ENCODE assay signal across 13 cellular contexts in the genomic region with DNA sequence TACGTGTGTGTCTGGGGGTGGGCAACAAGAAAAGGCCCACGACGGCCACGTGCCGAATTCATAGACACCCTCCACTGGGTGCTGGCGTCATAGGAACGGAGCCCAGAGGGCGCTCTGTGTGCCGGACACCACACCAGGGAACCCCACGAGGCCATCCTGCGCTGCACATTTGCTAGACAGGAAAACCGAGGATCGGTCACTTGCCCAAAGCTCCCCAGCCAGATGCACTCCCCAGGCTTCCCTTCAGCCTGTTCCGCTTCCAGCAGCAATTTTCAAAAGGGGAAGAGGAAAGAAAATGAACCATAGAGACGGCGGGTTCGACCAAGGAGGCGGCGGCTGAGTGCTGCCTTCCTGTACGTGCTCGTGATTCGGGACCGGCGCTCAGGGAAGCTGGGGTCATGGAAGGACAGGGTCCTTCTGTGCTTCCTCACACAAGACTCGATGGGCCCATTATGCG.
DNase-seq lines count a peak whose midpoint lies in the region; ATAC-seq, FAIRE-seq and TF ChIP-seq lines count a peak whose summit lies in the region.
"Had no signal": no experiment of that assay in that cellular context is flagged by ENCODE, and none has a peak within 500 bp of the region (broad histone marks: within the 10 kb centered on the region; RNA-seq: fewer than 3 reads in every experiment).

No MANE protein-coding gene starts in this region.

- no peak for TF ChIP-seq CTCF in H1 (IDR thresholded peaks at IDR 0.05; ENCODE audit: control extremely low read depth in 1 of 3, insufficient read depth in 1 of 3, low read depth in 1 of 3, low read length in 3 of 3)

- no peaks in the 10 kb centered on the region for H3K23me2 ChIP-seq in H1 (ENCODE audit: low read depth, low read length)

- peak overlapping the region; percentile 71 for H3K27ac Mint-ChIP-seq in stimulated activated memory B cell treated with anti-CD40 and anti-IgM and Interleukin-4, amounts not matched to agents 10 μg/mL and 1 μg/mL and 100 μg/mL, for 72 hours
- H3K27ac Mint-ChIP-seq: activated naive CD8-positive, alpha-beta T cell treated with anti-CD3 and anti-CD28 coated beads, Interleukin-2, amount 10 ng/mL, durations not matched to agents 7 days and 5 days had no signal

- POLR2A ChIA-PET in H1 (lab: Charles Lee; ENCODE audit: partially characterized antibody): no interaction called here

- peaks cover 57% of the 10 kb centered on the region for H3K36me3 Mint-ChIP-seq in stimulated activated memory B cell treated with anti-CD40 and anti-IgM and Interleukin-4, amounts not matched to agents 10 μg/mL and 1 μg/mL and 100 μg/mL, for 72 hours
- H3K36me3 Mint-ChIP-seq: activated naive CD8-positive, alpha-beta T cell treated with anti-CD3 and anti-CD28 coated beads, Interleukin-2, amount 10 ng/mL, durations not matched to agents 7 days and 5 days had no signal

- H4K8ac ChIP-seq in H1 (ENCODE audit: extremely low read depth, insufficient read depth, low read length): 0 out of 2 replicates have a peak overlapping the region, but pooled peaks have one; percentile 17

- peaks cover 0 to 14% of the 10 kb centered on the region in 2 experiments; a peak in 1 of 4 replicates for H3K79me2 ChIP-seq in H1 (ENCODE audit: control insufficient read depth in 1 of 2, insufficient read depth in 2 of 2, low read length in 2 of 2)

- H3K4me3 ChIP-seq in H1 (ENCODE audit: extremely low read depth in 1 of 4, insufficient read depth in 2 of 4, low read depth in 3 of 4, low read length in 4 of 4): no peak overlapping the region
- no peak overlapping the region for H3K4me3 ChIP-seq in mucosa of rectum (ENCODE audit: low read length in 2 of 2)

- no peak overlapping the region for H3K23ac ChIP-seq in H1 (ENCODE audit: insufficient read length)

- 95% methylated on average over 26 of the region's 26 CpGs; no CpG with 5 or more reads in 1 of the 2 experiments for WGBS in H1 (ENCODE audit: extremely low coverage in 1 of 2, insufficient coverage in 1 of 2, insufficient read length in 1 of 2, insufficient replicate concordance in 2 of 2, low coverage in 1 of 2, low lambda C conversion rate in 2 of 2, missing lambda C conversion rate in 1 of 2), 2 experiments

- FAIRE-seq in H1 (lab: Jason Lieb, UNC): no peak

- CTCF ChIA-PET in H1 (lab: Charles Lee; ENCODE audit: partially characterized antibody): interaction anchor here (1.1 to 5.2 kb wide), 3 partner anchors 12 to 132 kb away, joined by 3 to 41 read pairs (median 18); no protein-coding TSS in a partner anchor

- no peak for TF ChIP-seq POLR2A in H1 (IDR thresholded peaks at IDR 0.05; ENCODE audit: control extremely low read depth in 1 of 2, low read depth in 2 of 2, low read length in 2 of 2)

- H2AK5ac ChIP-seq in H1 (ENCODE audit: low read depth, low read length): no peak overlapping the region

- H3K18ac ChIP-seq in H1 (ENCODE audit: extremely low read depth, low read length): no peak overlapping the region

- H3K4me1 ChIP-seq in H1 (replicated peaks in 1 of 4; ENCODE audit: control insufficient read depth in 3 of 4, insufficient read depth in 4 of 4, low read length in 3 of 4) (peaks cover 0 to 19% (median 6%) of the 10 kb centered on the region in 4 experiments; a peak in 4 of 7 replicates), mucosa of rectum (ENCODE audit: control insufficient read depth in 2 of 2, insufficient read depth in 2 of 2, low read length in 2 of 2) (peaks cover 0 to 2% of the 10 kb centered on the region in 2 donors)

- no peak for TF ChIP-seq RAD21 in H1 (IDR thresholded peaks at IDR 0.05 in 1 of 2, conservative IDR thresholded peaks at IDR 0.05 in 1 of 2; ENCODE audit: low read depth in 2 of 2, low read length in 2 of 2)

- peaks cover 6% of the 10 kb centered on the region for H3K9me3 Mint-ChIP-seq in stimulated activated memory B cell treated with anti-CD40 and anti-IgM and Interleukin-4, amounts not matched to agents 10 μg/mL and 1 μg/mL and 100 μg/mL, for 72 hours
- H3K9me3 Mint-ChIP-seq: activated naive CD8-positive, alpha-beta T cell treated with anti-CD3 and anti-CD28 coated beads, Interleukin-2, amount 10 ng/mL, durations not matched to agents 7 days and 5 days had no signal

- ATAC-seq in stimulated activated memory B cell treated with anti-CD40 and anti-IgM and Interleukin-4, amounts not matched to agents 10 μg/mL and 1 μg/mL and 100 μg/mL, for 72 hours: no peak
- ATAC-seq in GM18868 (IDR thresholded peaks at IDR 0.05; ENCODE audit: unreplicated experiment): no peak
- no peak for ATAC-seq in HG03039 (IDR thresholded peaks at IDR 0.05; ENCODE audit: unreplicated experiment)

- no peak overlapping the region for H2AFZ ChIP-seq in H1 (ENCODE audit: low read length)

- H3K4me3 Mint-ChIP-seq in stimulated activated memory B cell treated with anti-CD40 and anti-IgM and Interleukin-4, amounts not matched to agents 10 μg/mL and 1 μg/mL and 100 μg/mL, for 72 hours: no peak overlapping the region
- H3K4me3 Mint-ChIP-seq: activated naive CD8-positive, alpha-beta T cell treated with anti-CD3 and anti-CD28 coated beads, Interleukin-2, amount 10 ng/mL, durations not matched to agents 7 days and 5 days had no signal

- H2BK120ac ChIP-seq in H1 (replicated peaks; ENCODE audit: low read depth, low read length): no peak overlapping the region

- H3K79me1 ChIP-seq in H1 (ENCODE audit: low read depth, low read length): peaks cover 10% of the 10 kb centered on the region

- H3K4ac ChIP-seq in H1 (replicated peaks; ENCODE audit: insufficient read length, low read depth, low read length): no peak overlapping the region

- H2BK20ac ChIP-seq in H1 (ENCODE audit: low read length): no peak overlapping the region

- H3K4me2 ChIP-seq in H1 (ENCODE audit: insufficient read depth in 1 of 2, low read depth in 2 of 2, low read length in 2 of 2): no peak overlapping the region

- H3K27me3 Mint-ChIP-seq in stimulated activated memory B cell treated with anti-CD40 and anti-IgM and Interleukin-4, amounts not matched to agents 10 μg/mL and 1 μg/mL and 100 μg/mL, for 72 hours: no peaks in the 10 kb centered on the region

- H3K56ac ChIP-seq in H1 (replicated peaks; ENCODE audit: insufficient read length, low read depth, low read length): no peak overlapping the region

- no peak overlapping the region for H2BK12ac ChIP-seq in H1 (ENCODE audit: low read depth, low read length)

- H3K36me3 ChIP-seq in H1 (ENCODE audit: control insufficient read depth in 2 of 4, insufficient read depth in 4 of 4, low read length in 3 of 4) (peaks cover 0 to 2% (median 0%) of the 10 kb centered on the region in 4 experiments; a peak in 1 of 8 replicates), mucosa of rectum (ENCODE audit: control insufficient read depth in 2 of 2, insufficient read depth in 2 of 2, low read length in 2 of 2) (peaks cover 0 to 6% of the 10 kb centered on the region in 2 donors)

- peaks cover 11 to 17% of the 10 kb centered on the region in 2 experiments for H4K20me1 ChIP-seq in H1 (replicated peaks in 1 of 2; ENCODE audit: control insufficient read depth in 1 of 2, insufficient read depth in 2 of 2, low read length in 2 of 2)

- no peak overlapping the region for H3K27ac ChIP-seq in H1 (ENCODE audit: low read depth, low read length)
- peak overlapping the region; percentile 51 to 75 for H3K27ac ChIP-seq in mucosa of rectum (ENCODE audit: low read depth in 2 of 2, low read length in 2 of 2)

- H3K4me1 Mint-ChIP-seq in stimulated activated memory B cell treated with anti-CD40 and anti-IgM and Interleukin-4, amounts not matched to agents 10 μg/mL and 1 μg/mL and 100 μg/mL, for 72 hours: peaks cover 50% of the 10 kb centered on the region

- H3K14ac ChIP-seq in H1 (ENCODE audit: insufficient read length): no peak overlapping the region

- no peak overlapping the region for H4K5ac ChIP-seq in H1 (ENCODE audit: insufficient read length, low read depth, low read length)

- DNase-seq in NOMO-1 treated with DMSO at 0.1 percent for 48 hours (lab: John Stamatoyannopoulos, UW; ENCODE audit: unreplicated experiment): peak; percentile 82
- DNase-seq in H1 (ENCODE audit: low read depth in 1 of 2, low spot score in 2 of 2): no peak
- no peak for DNase-seq in NCI-H2171 (lab: John Stamatoyannopoulos, UW)
- DNase-seq in activated CD8-positive, alpha-beta memory T cell treated with anti-CD3 and anti-CD28 coated beads for 24 hours: no peak
- DNase-seq: activated CD4-positive, alpha-beta T cell treated with anti-CD3 and anti-CD28 coated beads for 48 hours; activated naive CD8-positive, alpha-beta T cell treated with anti-CD3 and anti-CD28 coated beads, Interleukin-2, amount 10 ng/mL, durations not matched to agents 7 days and 5 days; Calu3; islet precursor cell; NCI-H1930 had no signal

- H3K27me3 ChIP-seq in H1 (replicated peaks in 1 of 4; ENCODE audit: control insufficient read depth in 3 of 4, extremely low read depth in 1 of 4, insufficient read depth in 3 of 4, low read length in 3 of 4) (no peaks in the 10 kb centered on the region), mucosa of rectum (ENCODE audit: control insufficient read depth in 2 of 2, insufficient read depth in 2 of 2, low read length in 2 of 2) (no peaks in the 10 kb centered on the region)

- no peak overlapping the region for H2BK5ac ChIP-seq in H1 (ENCODE audit: low read depth, low read length)

- no peak overlapping the region for H4K91ac ChIP-seq in H1 (replicated peaks; ENCODE audit: insufficient read length, low read length)

- H3K9me3 ChIP-seq in H1 (ENCODE audit: insufficient read depth in 2 of 2, low read depth in 1 of 2, low read length in 1 of 2): peaks cover 8 to 12% of the 10 kb centered on the region in 2 experiments; a peak in 3 of 4 replicates
- H3K9me3 ChIP-seq in mucosa of rectum (ENCODE audit: control insufficient read depth in 2 of 2, low read length in 2 of 2): no peaks in the 10 kb centered on the region

- no peak overlapping the region for H2BK15ac ChIP-seq in H1 (ENCODE audit: low read length)

- H3K9ac ChIP-seq in H1 (replicated peaks in 1 of 4; ENCODE audit: extremely low read depth in 1 of 4, low read depth in 3 of 4, low read length in 3 of 4): no peak overlapping the region
- no peak overlapping the region for H3K9ac ChIP-seq in mucosa of rectum (ENCODE audit: low read depth in 1 of 2, low read length in 2 of 2)

- TF ChIP-seq EP300 in H1 (IDR thresholded peaks at IDR 0.05; ENCODE audit: borderline replicate concordance in 1 of 2, low read depth in 2 of 2, low read length in 2 of 2): no peak

TF ChIP-seq in H1, 55 proteins besides CTCF, POLR2A, EP300 and RAD21 (continues in another document):
- TF ChIP-seq MAFK (IDR thresholded peaks at IDR 0.05; ENCODE audit: low read depth, low read length): no peak
- no peak for TF ChIP-seq RFX5 (IDR thresholded peaks at IDR 0.05; ENCODE audit: borderline replicate concordance, low read depth, low read length)
- no peak for TF ChIP-seq KDM5A (IDR thresholded peaks at IDR 0.05; ENCODE audit: low read length)
- TF ChIP-seq CTBP2 (IDR thresholded peaks at IDR 0.05; ENCODE audit: borderline replicate concordance, insufficient read depth, insufficient read length, low read length): no peak
- TF ChIP-seq CHD1 (IDR thresholded peaks at IDR 0.05; ENCODE audit: low read depth, low read length): no peak
- no peak for TF ChIP-seq PHF8 (conservative IDR thresholded peaks at IDR 0.05; ENCODE audit: low read depth, low read length)
- no peak for TF ChIP-seq HDAC2 (IDR thresholded peaks at IDR 0.05; ENCODE audit: borderline replicate concordance in 1 of 2, low read depth in 2 of 2, low read length in 2 of 2)
- no peak for TF ChIP-seq BCL11A (IDR thresholded peaks at IDR 0.05; ENCODE audit: low read depth in 2 of 2, low read length in 2 of 2)
